8 cellular contexts compared by ENCODE assay signal in the genomic region with DNA sequence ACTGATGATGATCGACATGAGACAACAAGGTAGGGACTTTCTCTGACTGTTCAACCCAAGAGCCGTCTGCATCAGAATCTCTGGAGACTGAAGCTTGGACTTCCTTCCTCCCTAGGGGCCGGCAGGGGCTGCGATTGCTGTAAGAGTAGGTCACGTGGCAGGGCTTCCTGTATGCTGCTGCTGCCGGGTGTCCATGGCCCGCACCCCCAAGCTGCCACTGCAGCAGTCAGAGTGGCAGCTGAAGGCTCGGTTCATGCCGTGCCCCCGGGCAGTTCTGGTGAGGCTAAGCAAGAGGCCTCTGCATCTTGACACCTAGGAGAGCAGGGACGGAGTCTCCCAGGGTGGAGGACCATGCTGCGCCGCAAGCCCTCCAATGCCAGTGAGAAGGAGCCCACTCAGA. TPM values are rescaled to one million over a fixed set of nuclear protein-coding genes. Genes with fewer than 3 reads are reported as not detected.
A peak's percentile ranks its signal among the peaks of the same experiment; 100 is the strongest.
DNase-seq lines count a peak whose midpoint lies in the region; ATAC-seq and TF ChIP-seq lines count a peak whose summit lies in the region.

Gene SASH3, plus strand, starts transcription at position 203 of the 400 bp plus-strand sequence. Its CDS starts 149 bp downstream, at position 352.

- peaks cover 0 to 3% (median 0%) of the 10 kb centered on the region in 9 donors for H3K36me3 ChIP-seq in heart right ventricle

- peaks cover 50% of the 10 kb centered on the region for H3K4me1 Mint-ChIP-seq in activated CD4-positive, alpha-beta memory T cell treated with anti-CD3 and anti-CD28 coated beads for 36 hours (ENCODE audit: low read depth)

- ATAC-seq in GM19023 (IDR thresholded peaks at IDR 0.05; ENCODE audit: unreplicated experiment) (peak; percentile 25), HG03378 (IDR thresholded peaks at IDR 0.05; ENCODE audit: unreplicated experiment) (peak; percentile 39), heart right ventricle (peak in 6 of 8 donors; percentile 49 to 71 (median 62))

- peak within 1 kb of the TSS in 5 of 10 donors; percentile 18 to 60 (median 27) for H3K4me3 ChIP-seq in heart right ventricle

- no peaks in the 10 kb centered on the region for H3K9me3 ChIP-seq in heart right ventricle

- no peaks in the 10 kb centered on the region for H3K9me3 Mint-ChIP-seq in activated CD4-positive, alpha-beta memory T cell treated with anti-CD3 and anti-CD28 coated beads for 36 hours

- peaks cover 47% of the 10 kb centered on the region for H3K36me3 Mint-ChIP-seq in activated CD4-positive, alpha-beta memory T cell treated with anti-CD3 and anti-CD28 coated beads for 36 hours

- TF ChIP-seq CTCF in heart right ventricle (IDR thresholded peaks at IDR 0.05): no peak

- peaks cover 0 to 5% (median 0%) of the 10 kb centered on the region in 7 donors for H3K27me3 ChIP-seq in heart right ventricle

- DNase-seq in activated CD4-positive, alpha-beta memory T cell treated with anti-CD3 and anti-CD28 coated beads for 36 hours: peak; percentile 81
- DNase-seq in heart right ventricle (peak; percentile 26 to 38), substantia nigra (lab: John Stamatoyannopoulos, UW) (peak in 17 of 49 donors; percentile 2 to 41 (median 11)), GM19238 (ENCODE audit: insufficient read length, low spot score) (no peak), hepatic stellate cell (ENCODE audit: low spot score) (no peak), HK-2 (ENCODE audit: unreplicated experiment) (no peak)

- intact Hi-C loops in activated CD4-positive, alpha-beta memory T cell treated with anti-CD3 and anti-CD28 coated beads for 36 hours (cut with micrococcal nuclease): loop anchor here (2.0 to 5.0 kb wide), 5 partner anchors 19 to 623 kb away; partner anchors contain the start of genes BCORL1, RAB33A and RBMX2
- intact Hi-C loops in heart right ventricle (cut with DNase I): no loop called here

- POLR2A ChIA-PET in activated CD4-positive, alpha-beta memory T cell treated with anti-CD3 and anti-CD28 coated beads for 36 hours (lab: Charles Lee): interaction anchor here (0.9 to 8.2 kb wide), 3 partner anchors 9 to 21 kb away, joined by 3 to 58 read pairs (median 3); no protein-coding TSS in a partner anchor

- peak within 1 kb of the TSS in 4 of 10 donors; percentile 22 to 93 (median 29) for H3K27ac ChIP-seq in heart right ventricle
- peak within 1 kb of the TSS; percentile 38 for H3K27ac ChIP-seq in substantia nigra (ENCODE audit: low read depth, low read length, poor library complexity, severe bottlenecking)

- peak within 1 kb of the TSS; percentile 79 for H3K4me3 Mint-ChIP-seq in activated CD4-positive, alpha-beta memory T cell treated with anti-CD3 and anti-CD28 coated beads for 36 hours

- peaks cover 0 to 43% (median 0%) of the 10 kb centered on the region in 9 donors for H3K4me1 ChIP-seq in heart right ventricle

- WGBS in heart right ventricle, 2 donors: 63 to 76% methylated on average over 12 to 13 of the region's 13 CpGs

- no peaks in the 10 kb centered on the region for H3K27me3 Mint-ChIP-seq in activated CD4-positive, alpha-beta memory T cell treated with anti-CD3 and anti-CD28 coated beads for 36 hours

- CTCF ChIA-PET in activated CD4-positive, alpha-beta memory T cell treated with anti-CD3 and anti-CD28 coated beads for 36 hours (lab: Charles Lee): interaction anchor here (1.4 to 5.6 kb wide), 3 partner anchors 10 to 44 kb away, joined by 3 to 40 read pairs (median 9); no protein-coding TSS in a partner anchor

- H3K27ac Mint-ChIP-seq in activated CD4-positive, alpha-beta memory T cell treated with anti-CD3 and anti-CD28 coated beads for 36 hours: peak within 1 kb of the TSS; percentile 97

RNA-seq across cellular contexts. Expression of gene SASH3, which starts in this region (rescaled TPM):
- 100 to 1,000 TPM; 126 to 133 TPM for total RNA-seq in activated CD4-positive, alpha-beta memory T cell treated with anti-CD3 and anti-CD28 coated beads for 36 hours
- total RNA-seq in heart right ventricle: 10 to 100 TPM in 1 of 10 donors, 1 to 10 TPM in 6, under 1 TPM in 3; 0.57 to 15.3 (median 2.3) TPM
- 1 to 10 TPM in 1 of 2 donors, under 1 TPM in 1; 0.88 to 1.9 TPM for polyA plus RNA-seq in heart right ventricle

Comparison
In these comparisons a context has a peak if more than half of its experiments do, and no peak if none do; other contexts are left out.
1. RNA of gene SASH3 (total RNA-seq): 126 to 133 TPM in activated CD4-positive, alpha-beta memory T cell treated with anti-CD3 and anti-CD28 coated beads for 36 hours; 0.57 to 15.3 TPM in heart right ventricle; every median in the first group is over 4 times any median in the second.
2. DNase-seq: peak in activated CD4-positive, alpha-beta memory T cell treated with anti-CD3 and anti-CD28 coated beads for 36 hours (single experiment) and heart right ventricle (2 of 2); none in GM19238 (single experiment), hepatic stellate cell (single experiment) and HK-2 (single experiment).
3. Peak in every context shown above with its lines, with median percentiles within 50 percentile points of each other: ATAC-seq.